In genomic region chr9:114238919-114239879, GRCh38 we compare ENCODE assay signal across 9 cellular contexts.
DNase-seq lines count a peak whose midpoint lies in the region; ATAC-seq and TF ChIP-seq lines count a peak whose summit lies in the region.
"Had no signal": no experiment of that assay in that cellular context is flagged by ENCODE, and none has a peak within 500 bp of the region (broad histone marks: within the 10 kb centered on the region; RNA-seq: fewer than 3 reads in every experiment).

No MANE protein-coding gene starts in this region.

- ATAC-seq in left lobe of liver, result peak; percentile 25

- H3K9ac ChIP-seq in Loucy (ENCODE audit: low read depth, low read length, poor library complexity, severe bottlenecking), result no peak overlapping the region
- no peak overlapping the region for H3K9ac ChIP-seq in Karpas-422 (ENCODE audit: low read length)

- peak; percentile 53 for TF ChIP-seq CTCF in BJ (IDR thresholded peaks at IDR 0.05; ENCODE audit: insufficient read depth, low read depth, low read length)
- 0 out of 2 replicates have a peak, but pooled peaks have one; percentile 12 for TF ChIP-seq CTCF in Loucy (conservative IDR thresholded peaks at IDR 0.05; ENCODE audit: low read length)
- TF ChIP-seq CTCF in cardiac fibroblast (IDR thresholded peaks at IDR 0.05; ENCODE audit: low read depth, low read length), result peak; percentile 53

- H3K4me2 ChIP-seq in Loucy (ENCODE audit: low read depth, low read length, poor library complexity, severe bottlenecking), result no peak overlapping the region
- no peak overlapping the region for H3K4me2 ChIP-seq in Karpas-422 (ENCODE audit: low read depth, low read length, poor library complexity, severe bottlenecking)

- CTCF ChIA-PET in BJ (lab: Yijun Ruan, JAX), result interaction anchor here (0.6 to 2.8 kb wide), 7 partner anchors 17 to 1990 kb away, joined by 3 to 8 read pairs (median 5); partner anchors contain the start of gene COL27A1

- no peaks in the 10 kb centered on the region for H4K20me1 ChIP-seq in Loucy (ENCODE audit: insufficient read depth, low read length, poor library complexity, severe bottlenecking)
- H4K20me1 ChIP-seq in Karpas-422 (ENCODE audit: insufficient read depth, low read depth, low read length), result no peaks in the 10 kb centered on the region

- no peaks in the 10 kb centered on the region for H3K4me1 Mint-ChIP-seq in activated CD4-positive, alpha-beta T cell treated with anti-CD3 and anti-CD28 coated beads, Interleukin-2, amount 10 ng/mL, durations not matched to agents 24 days and 14 days

- H3K36me3 Mint-ChIP-seq in activated CD4-positive, alpha-beta T cell treated with anti-CD3 and anti-CD28 coated beads, Interleukin-2, amount 10 ng/mL, durations not matched to agents 24 days and 14 days (ENCODE audit: low read depth), result no peaks in the 10 kb centered on the region

- intact Hi-C loops in activated CD4-positive, alpha-beta T cell treated with anti-CD3 and anti-CD28 coated beads, Interleukin-2, amount 10 ng/mL, durations not matched to agents 24 days and 14 days (cut with micrococcal nuclease), result no loop called here

- no peaks in the 10 kb centered on the region for H3K79me2 ChIP-seq in Loucy (ENCODE audit: insufficient read depth, low read length)
- H3K79me2 ChIP-seq in Karpas-422 (ENCODE audit: low read length), result no peaks in the 10 kb centered on the region

- no peaks in the 10 kb centered on the region for H3K9me3 Mint-ChIP-seq in activated CD4-positive, alpha-beta T cell treated with anti-CD3 and anti-CD28 coated beads, Interleukin-2, amount 10 ng/mL, durations not matched to agents 24 days and 14 days

- no peaks in the 10 kb centered on the region for H3K9me2 ChIP-seq in Loucy (replicated peaks; ENCODE audit: low read depth, low read length)
- no peaks in the 10 kb centered on the region for H3K9me2 ChIP-seq in Karpas-422 (replicated peaks; ENCODE audit: insufficient read depth, low read length)

- no peaks in the 10 kb centered on the region for H3K27me3 Mint-ChIP-seq in activated CD4-positive, alpha-beta T cell treated with anti-CD3 and anti-CD28 coated beads, Interleukin-2, amount 10 ng/mL, durations not matched to agents 24 days and 14 days

- H3F3A ChIP-seq in Loucy (ENCODE audit: low read depth), result no peaks in the 10 kb centered on the region

- H3K9me3 ChIP-seq in Loucy (ENCODE audit: insufficient read depth, low read depth, low read length) (no peaks in the 10 kb centered on the region), Karpas-422 (ENCODE audit: low read length) (no peaks in the 10 kb centered on the region)

- H2AFZ ChIP-seq in Loucy (ENCODE audit: low read length) (no peak overlapping the region), Karpas-422 (ENCODE audit: low read length) (no peak overlapping the region)

- H3K4me1 ChIP-seq in Loucy (ENCODE audit: insufficient read depth, low read length, poor library complexity, severe bottlenecking), result no peaks in the 10 kb centered on the region
- H3K4me1 ChIP-seq in Karpas-422 (ENCODE audit: low read length), result no peaks in the 10 kb centered on the region

- no peaks in the 10 kb centered on the region for H3K27me3 ChIP-seq in BJ (ENCODE audit: control insufficient read depth, insufficient read depth, low read length)
- no peaks in the 10 kb centered on the region for H3K27me3 ChIP-seq in Loucy (ENCODE audit: insufficient read depth, low read length, poor library complexity, severe bottlenecking)
- H3K27me3 ChIP-seq in Karpas-422 (ENCODE audit: low read length), result no peaks in the 10 kb centered on the region

- H3K4me3 ChIP-seq in BJ (ENCODE audit: low read depth, low read length) (no peak overlapping the region), Loucy (ENCODE audit: low read length, poor library complexity, severe bottlenecking) (no peak overlapping the region), cardiac fibroblast (replicated peaks in 1 of 2; ENCODE audit: low read depth in 2 of 2, low read length in 2 of 2) (no peak overlapping the region), Karpas-422 (ENCODE audit: low read length) (no peak overlapping the region)

- POLR2A ChIA-PET in BJ (lab: Charles Lee), result no interaction called here

- peak; percentile 89 for DNase-seq in BJ (ENCODE audit: low read depth)
- peak; percentile 44 to 58 for DNase-seq in cardiac fibroblast (ENCODE audit: low read depth in 2 of 2)
- DNase-seq in left lobe of liver (ENCODE audit: low spot score), result no peak
- DNase-seq in LoVo (ENCODE audit: low spot score), result no peak
- DNase-seq in Karpas-422, result no peak
- DNase-seq in activated CD4-positive, alpha-beta T cell treated with anti-CD3 and anti-CD28 coated beads, Interleukin-2, amount 10 ng/mL, durations not matched to agents 24 days and 14 days, result no peak
- no peak for DNase-seq in cortex of kidney (lab: John Stamatoyannopoulos, UW)
- DNase-seq: occipital lobe had no signal

- no peak overlapping the region for H3K27ac Mint-ChIP-seq in activated CD4-positive, alpha-beta T cell treated with anti-CD3 and anti-CD28 coated beads, Interleukin-2, amount 10 ng/mL, durations not matched to agents 24 days and 14 days

- H3K27ac ChIP-seq in Karpas-422 (ENCODE audit: low read length), result no peak overlapping the region

- H3K4me3 Mint-ChIP-seq in activated CD4-positive, alpha-beta T cell treated with anti-CD3 and anti-CD28 coated beads, Interleukin-2, amount 10 ng/mL, durations not matched to agents 24 days and 14 days, result no peak overlapping the region

- H3K36me3 ChIP-seq in BJ (ENCODE audit: control insufficient read depth, insufficient read depth, low read length) (peaks cover 24% of the 10 kb centered on the region), Loucy (ENCODE audit: insufficient read depth, low read length) (no peaks in the 10 kb centered on the region), Karpas-422 (ENCODE audit: insufficient read depth, low read length) (no peaks in the 10 kb centered on the region)

Comparison
In these comparisons a context has a peak if more than half of its experiments do, and no peak if none do; other contexts are left out.
1. DNase-seq: peak in BJ (single experiment) and cardiac fibroblast (2 of 2); none in left lobe of liver (single experiment), LoVo (single experiment), Karpas-422 (single experiment), activated CD4-positive, alpha-beta T cell treated with anti-CD3 and anti-CD28 coated beads, Interleukin-2, amount 10 ng/mL, durations not matched to agents 24 days and 14 days (single experiment) and cortex of kidney (single experiment).
2. Peak in every context shown above with its lines, with median percentiles within 50 percentile points of each other: CTCF ChIP-seq.